In the genomic region with DNA sequence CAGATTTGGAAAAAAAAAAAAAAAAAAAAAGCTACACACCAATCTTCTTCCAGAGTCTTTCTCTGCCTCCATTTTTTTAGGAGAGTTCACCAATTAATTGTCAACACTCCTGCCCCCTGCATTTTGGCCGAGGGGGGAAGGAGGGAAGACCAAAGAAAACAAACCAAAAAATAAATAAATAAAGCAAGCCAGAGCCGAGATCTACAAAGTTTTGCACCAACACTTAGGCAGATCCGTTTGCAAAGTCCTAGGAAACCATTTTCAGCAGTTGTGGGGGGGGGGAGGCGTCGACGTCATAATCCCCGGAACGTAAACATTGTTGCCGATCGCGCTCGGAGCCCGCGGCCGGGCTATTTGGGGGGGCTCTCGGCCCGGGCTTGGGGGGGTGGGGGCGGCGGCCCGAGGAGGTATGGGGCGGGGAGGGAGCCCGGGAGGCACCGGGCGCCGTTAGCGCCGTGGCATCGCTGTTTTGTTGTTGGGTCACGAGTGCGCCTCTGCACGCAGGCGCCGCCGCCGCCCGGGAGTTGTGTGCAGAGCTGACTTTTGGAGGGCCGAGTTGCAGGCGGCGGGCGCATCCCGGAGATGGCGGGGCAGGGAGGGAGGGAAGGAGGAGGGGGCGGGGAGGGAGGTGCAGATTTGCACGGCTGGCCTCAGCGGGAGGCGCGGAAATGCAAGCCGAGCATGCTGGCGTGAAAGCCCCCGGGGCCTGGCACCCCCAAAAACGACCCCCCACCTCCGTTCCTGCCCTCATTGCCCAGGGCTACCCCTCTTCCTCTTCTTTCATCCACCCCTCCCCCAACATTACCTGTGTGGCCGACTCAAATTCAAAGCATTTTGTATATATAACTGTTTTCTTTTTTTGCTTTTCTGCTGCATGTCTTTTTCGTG, we compare ENCODE assay signal across 8 cellular contexts. TPM values are rescaled to one million over a fixed set of nuclear protein-coding genes. Genes with fewer than 3 reads are reported as not detected.
DNase-seq lines count a peak whose midpoint lies in the region; ATAC-seq and TF ChIP-seq lines count a peak whose summit lies in the region.

No MANE protein-coding gene starts in this region.

- H3K9me3 ChIP-seq in GM23248 (ENCODE audit: low read depth) (no peaks in the 10 kb centered on the region), right lobe of liver (no peaks in the 10 kb centered on the region)

- H4K20me1 ChIP-seq in GM23248 (ENCODE audit: insufficient read depth), result no peaks in the 10 kb centered on the region

- no peak for TF ChIP-seq POLR2A in right lobe of liver (IDR thresholded peaks at IDR 0.05)

- ATAC-seq in right lobe of liver (peak; percentile 65 to 78 (median 70)), HG02852 (IDR thresholded peaks at IDR 0.05; ENCODE audit: unreplicated experiment) (no peak)

- intact Hi-C loops in right lobe of liver (cut with DNase I), result no loop called here

- H3K27ac ChIP-seq in GM23248 (peak overlapping the region; percentile 96), right lobe of liver (peak overlapping the region; percentile 75 to 78 (median 77))

- no peaks in the 10 kb centered on the region for H3K27me3 ChIP-seq in GM23248 (replicated peaks; ENCODE audit: insufficient read depth)
- H3K27me3 ChIP-seq in right lobe of liver, result no peaks in the 10 kb centered on the region

- DNase-seq in AML-193 (lab: John Stamatoyannopoulos, UW) (peak; percentile 48 to 60), GM23248 (peak; percentile 87), NCI-H510A (lab: John Stamatoyannopoulos, UW) (peak; percentile 84), dermis blood vessel endothelial cell (peak; percentile 63), right lobe of liver (peak; percentile 74 to 81 (median 77))
- DNase-seq in activated CD4-positive, alpha-beta T cell treated with anti-CD3 and anti-CD28 coated beads, Interleukin-2, amount 50 U/mL, for 1 hour, result peak; percentile 76
- DNase-seq in stimulated activated CD4-positive, alpha-beta T cell treated with anti-CD3 and anti-CD28 coated beads, Interleukin-4, amount 100 ng/mL, for 24 hours, result peak; percentile 65

- peaks cover 32% of the 10 kb centered on the region for H3F3A ChIP-seq in GM23248 (ENCODE audit: insufficient read depth)

- peak overlapping the region; percentile 85 for H2AFZ ChIP-seq in GM23248

- no peak for TF ChIP-seq CTCF in right lobe of liver (IDR thresholded peaks at IDR 0.05)

- H3K4me3 ChIP-seq in GM23248, result peak overlapping the region; percentile 80
- peak overlapping the region; percentile 52 to 63 (median 59) for H3K4me3 ChIP-seq in right lobe of liver

- H3K4me1 ChIP-seq in GM23248 (ENCODE audit: insufficient read depth) (peaks cover 44% of the 10 kb centered on the region), right lobe of liver (no peaks in the 10 kb centered on the region)

- H3K4me2 ChIP-seq in GM23248 (ENCODE audit: unreplicated experiment), result peak overlapping the region; percentile 96

- H3K9ac ChIP-seq in GM23248, result peak overlapping the region; percentile 88

- in situ Hi-C loops in GM23248 (cut with MboI), result no loop called here

- no peaks in the 10 kb centered on the region for H3K79me2 ChIP-seq in GM23248 (ENCODE audit: insufficient read depth)

- H3K36me3 ChIP-seq in GM23248 (ENCODE audit: low read depth) (no peaks in the 10 kb centered on the region), right lobe of liver (no peaks in the 10 kb centered on the region)

- 0 to 2% methylated on average over 18 to 46 of the region's 54 CpGs for WGBS in GM23248 (ENCODE audit: low coverage in 1 of 2, low lambda C conversion rate in 2 of 2, missing lambda C conversion rate in 2 of 2), 2 experiments
- 0% methylated on average over 17 of the region's 54 CpGs for WGBS in right lobe of liver (ENCODE audit: insufficient coverage, low coverage, low lambda C conversion rate, missing lambda C conversion rate)

- no peaks in the 10 kb centered on the region for H3K9me2 ChIP-seq in GM23248 (ENCODE audit: insufficient read depth)

RNA-seq across cellular contexts. Expression of a gene that starts 0.6 kb away (rescaled TPM):
- 20.1 and 26.3 TPM in 2 replicates for total RNA-seq in GM23248 (2014; rRNA removed; shearing (Covaris generic))
- polyA plus RNA-seq in GM23248 (2016; fragmentation: Nextera tagmentation; extraction: Ambion mirVana), result 8.2 and 10.6 TPM in 2 replicates
- total RNA-seq in dermis blood vessel endothelial cell, result 29.4 and 32.0 TPM in 2 replicates
- total RNA-seq in right lobe of liver, result 10 to 100 TPM in 2 of 6 experiments, 1 to 10 TPM in 4; 4.8 to 22.8 (median 9.8) TPM

RNA-seq across cellular contexts. Expression of a gene that starts 46.1 kb away (rescaled TPM):
- total RNA-seq in GM23248 (2014; rRNA removed; shearing (Covaris generic)), result 4.9 and 7.6 TPM in 2 replicates
- polyA plus RNA-seq in GM23248 (2016; fragmentation: Nextera tagmentation; extraction: Ambion mirVana), result 14.2 and 16.1 TPM in 2 replicates
- 20.3 and 35.2 TPM in 2 replicates for total RNA-seq in dermis blood vessel endothelial cell
- total RNA-seq in right lobe of liver, result 10 to 100 TPM in 2 of 6 experiments, 1 to 10 TPM in 4; 6.9 to 14.4 (median 9.0) TPM
